ENCODE assay signal across 8 cellular contexts in genomic region chr2:226796840-226797288, GRCh38. TPM values are rescaled to one million over a fixed set of nuclear protein-coding genes. Genes with fewer than 3 reads are reported as not detected.
A peak's percentile ranks its signal among the peaks of the same experiment; 100 is the strongest.
DNase-seq lines count a peak whose midpoint lies in the region; ATAC-seq and TF ChIP-seq lines count a peak whose summit lies in the region.

No MANE protein-coding gene starts in this region.

- no peak for ATAC-seq in activated CD4-positive, alpha-beta T cell treated with anti-CD3 and anti-CD28 coated beads for 36 hours
- ATAC-seq in activated B cell treated with CpG ODN at 0.5 μM for 24 hours (ENCODE audit: low read depth): no peak

- peak overlapping the region; percentile 80 for H3K4me3 ChIP-seq in right atrium auricular region
- H3K4me3 ChIP-seq in thymus (ENCODE audit: low read length): peak overlapping the region; percentile 87
- no peak overlapping the region for H3K4me3 ChIP-seq in CD4-positive, alpha-beta memory T cell (ENCODE audit: low read length in 2 of 2)

- H3K27ac Mint-ChIP-seq in activated CD4-positive, alpha-beta T cell treated with anti-CD3 and anti-CD28 coated beads for 36 hours: no peak overlapping the region
- H3K27ac Mint-ChIP-seq in activated B cell treated with CpG ODN at 0.5 μM for 24 hours: no peak overlapping the region
- H3K27ac Mint-ChIP-seq in CD4-positive, alpha-beta memory T cell: peak overlapping the region in 1 of 7 donors; percentile 64

- H3K9me3 ChIP-seq in right atrium auricular region: no peaks in the 10 kb centered on the region
- H3K9me3 ChIP-seq in thymus (ENCODE audit: control insufficient read depth): peaks cover 1% of the 10 kb centered on the region
- H3K9me3 ChIP-seq in CD4-positive, alpha-beta memory T cell (ENCODE audit: control insufficient read depth in 1 of 2, low read length in 2 of 2): no peaks in the 10 kb centered on the region

- H3K27ac ChIP-seq in right atrium auricular region: peak overlapping the region; percentile 90 to 92
- peak overlapping the region; percentile 37 for H3K27ac ChIP-seq in thymus (ENCODE audit: low read depth)
- H3K27ac ChIP-seq in CD4-positive, alpha-beta memory T cell (ENCODE audit: low read depth, low read length): no peak overlapping the region

- peaks cover 0 to 78% of the 10 kb centered on the region in 2 donors for H3K4me1 ChIP-seq in right atrium auricular region
- H3K4me1 ChIP-seq in thymus (ENCODE audit: control insufficient read depth, insufficient read depth, low read length): peaks cover 36% of the 10 kb centered on the region
- peaks cover 30% of the 10 kb centered on the region for H3K4me1 ChIP-seq in CD4-positive, alpha-beta memory T cell (ENCODE audit: insufficient read depth, low read length)

- DNase-seq in activated CD4-positive, alpha-beta T cell treated with anti-CD3 and anti-CD28 coated beads for 36 hours: peak; percentile 27
- no peak for DNase-seq in activated CD4-positive, alpha-beta T cell treated with anti-CD3 and anti-CD28 coated beads for 1 hour
- no peak for DNase-seq in activated B cell treated with CpG ODN at 0.5 μM for 24 hours
- DNase-seq in right atrium auricular region (ENCODE audit: low spot score): no peak
- DNase-seq in effector CD8-positive, alpha-beta T cell (lab: John Stamatoyannopoulos, UW): no peak
- no peak for DNase-seq in CD4-positive, alpha-beta memory T cell
- no peak for DNase-seq in NK-92 (lab: John Stamatoyannopoulos, UW; ENCODE audit: unreplicated experiment)

- no peak for TF ChIP-seq CTCF in activated B cell treated with CpG ODN at 0.5 μM for 24 hours (IDR thresholded peaks at IDR 0.05)
- peak; percentile 56 to 80 for TF ChIP-seq CTCF in right atrium auricular region (IDR thresholded peaks at IDR 0.05)

- H3K36me3 ChIP-seq in right atrium auricular region (no peaks in the 10 kb centered on the region), thymus (ENCODE audit: control insufficient read depth, insufficient read depth) (peaks cover 29% of the 10 kb centered on the region)
- no peaks in the 10 kb centered on the region for H3K36me3 ChIP-seq in CD4-positive, alpha-beta memory T cell (ENCODE audit: insufficient read depth, low read length)

- intact Hi-C loops in activated CD4-positive, alpha-beta T cell treated with anti-CD3 and anti-CD28 coated beads for 36 hours (cut with DNase I, micrococcal nuclease): loop anchor here (10.0 kb wide), 3 partner anchors 372 to 1872 kb away; partner anchors contain the start of gene MFF (in 1 of the 2)
- intact Hi-C loops in activated B cell treated with CpG ODN at 0.5 μM for 24 hours (cut with micrococcal nuclease): no loop called here
- intact Hi-C loops in CD4-positive, alpha-beta memory T cell (cut with micrococcal nuclease): no loop called here

- POLR2A ChIA-PET in activated CD4-positive, alpha-beta T cell treated with anti-CD3 and anti-CD28 coated beads for 36 hours (lab: Charles Lee): no interaction called here
- POLR2A ChIA-PET in activated B cell treated with CpG ODN at 0.5 μM for 24 hours (lab: Charles Lee): no interaction called here
- POLR2A ChIA-PET in CD4-positive, alpha-beta memory T cell (lab: Charles Lee; ENCODE audit: partially characterized antibody): interaction anchor here (1.5 kb wide), 1 partner anchor 39 kb away, joined by 7 read pairs; the partner anchor contains the start of gene RHBDD1

- no peaks in the 10 kb centered on the region for H3K9me3 Mint-ChIP-seq in activated CD4-positive, alpha-beta T cell treated with anti-CD3 and anti-CD28 coated beads for 36 hours (ENCODE audit: low read depth)
- H3K9me3 Mint-ChIP-seq in activated B cell treated with CpG ODN at 0.5 μM for 24 hours: no peaks in the 10 kb centered on the region
- no peaks in the 10 kb centered on the region for H3K9me3 Mint-ChIP-seq in CD4-positive, alpha-beta memory T cell

- H3K4me1 Mint-ChIP-seq in activated CD4-positive, alpha-beta T cell treated with anti-CD3 and anti-CD28 coated beads for 36 hours: peaks cover 37% of the 10 kb centered on the region
- H3K4me1 Mint-ChIP-seq in activated B cell treated with CpG ODN at 0.5 μM for 24 hours: peaks cover 52% of the 10 kb centered on the region
- peaks cover 21 to 48% (median 37%) of the 10 kb centered on the region in 4 donors for H3K4me1 Mint-ChIP-seq in CD4-positive, alpha-beta memory T cell

- peaks cover 4% of the 10 kb centered on the region for H3K36me3 Mint-ChIP-seq in activated CD4-positive, alpha-beta T cell treated with anti-CD3 and anti-CD28 coated beads for 36 hours (ENCODE audit: low read depth)
- peaks cover 1% of the 10 kb centered on the region for H3K36me3 Mint-ChIP-seq in activated B cell treated with CpG ODN at 0.5 μM for 24 hours (ENCODE audit: low read depth)
- H3K36me3 Mint-ChIP-seq in CD4-positive, alpha-beta memory T cell: no peaks in the 10 kb centered on the region

- no peak overlapping the region for H3K4me3 Mint-ChIP-seq in activated CD4-positive, alpha-beta T cell treated with anti-CD3 and anti-CD28 coated beads for 36 hours
- H3K4me3 Mint-ChIP-seq in activated B cell treated with CpG ODN at 0.5 μM for 24 hours: peak overlapping the region; percentile 57
- H3K4me3 Mint-ChIP-seq in CD4-positive, alpha-beta memory T cell: peak overlapping the region in 1 of 8 donors; percentile 80

- H3K27me3 ChIP-seq in right atrium auricular region (no peaks in the 10 kb centered on the region), thymus (ENCODE audit: control insufficient read depth, insufficient read depth) (no peaks in the 10 kb centered on the region)
- H3K27me3 ChIP-seq in CD4-positive, alpha-beta memory T cell (ENCODE audit: insufficient read depth, low read length): no peaks in the 10 kb centered on the region

- no peaks in the 10 kb centered on the region for H3K27me3 Mint-ChIP-seq in activated CD4-positive, alpha-beta T cell treated with anti-CD3 and anti-CD28 coated beads for 36 hours
- H3K27me3 Mint-ChIP-seq in activated B cell treated with CpG ODN at 0.5 μM for 24 hours: no peaks in the 10 kb centered on the region
- peaks cover 0 to 6% of the 10 kb centered on the region in 2 donors for H3K27me3 Mint-ChIP-seq in CD4-positive, alpha-beta memory T cell

- CTCF ChIA-PET in activated CD4-positive, alpha-beta T cell treated with anti-CD3 and anti-CD28 coated beads for 36 hours (lab: Charles Lee): no interaction called here
- CTCF ChIA-PET in activated B cell treated with CpG ODN at 0.5 μM for 24 hours (lab: Charles Lee): interaction anchor here (2.1 kb wide), 1 partner anchor 907 kb away, joined by 6 read pairs; no protein-coding TSS in a partner anchor
- CTCF ChIA-PET in CD4-positive, alpha-beta memory T cell (lab: Charles Lee; ENCODE audit: partially characterized antibody): interaction anchor here (1.6 to 1.7 kb wide), 2 partner anchors 14 to 581 kb away, joined by 4 read pairs; no protein-coding TSS in a partner anchor

- WGBS in thymus: 86% methylated on average over 17 of the region's 17 CpGs

RNA-seq across cellular contexts. Expression of gene IRS1, which starts 2.8 kb away (rescaled TPM):
- 1 to 10 TPM; 2.6 to 3.3 TPM for total RNA-seq in activated CD4-positive, alpha-beta T cell treated with anti-CD3 and anti-CD28 coated beads for 36 hours
- total RNA-seq in activated B cell treated with CpG ODN at 0.5 μM for 24 hours (3.2 and 3.6 TPM in 2 replicates), right atrium auricular region (10 to 100 TPM; 14.6 to 15.8 TPM)
- 11.5 TPM for polyA plus RNA-seq in thymus
- total RNA-seq in CD4-positive, alpha-beta memory T cell: 1 to 10 TPM; 2.2 to 2.4 TPM
- polyA plus RNA-seq in CD4-positive, alpha-beta memory T cell: under 1 TPM; 0.02 to 0.03 TPM

RNA-seq across cellular contexts. Expression of gene RHBDD1, which starts 39.0 kb away (rescaled TPM):
- 10 to 100 TPM; 38.1 to 49.0 TPM for total RNA-seq in activated CD4-positive, alpha-beta T cell treated with anti-CD3 and anti-CD28 coated beads for 36 hours
- total RNA-seq in activated B cell treated with CpG ODN at 0.5 μM for 24 hours (71.1 and 90.2 TPM in 2 replicates), right atrium auricular region (10 to 100 TPM; 12.3 to 16.1 TPM)
- 11.5 TPM for polyA plus RNA-seq in thymus
- total RNA-seq in CD4-positive, alpha-beta memory T cell: 10 to 100 TPM; 54.6 to 66.0 TPM
- 10 to 100 TPM; 15.6 to 26.8 TPM for polyA plus RNA-seq in CD4-positive, alpha-beta memory T cell

Comparison
In these comparisons a context has a peak if more than half of its experiments do, and no peak if none do; other contexts are left out.
1. H3K4me3 ChIP-seq: peak in right atrium auricular region (2 of 2) and thymus (single experiment); none in CD4-positive, alpha-beta memory T cell (0 of 2).
2. intact Hi-C loops: an anchor here in activated CD4-positive, alpha-beta T cell treated with anti-CD3 and anti-CD28 coated beads for 36 hours (10.0 kb wide); none called in activated B cell treated with CpG ODN at 0.5 μM for 24 hours and CD4-positive, alpha-beta memory T cell.